In the genomic region with DNA sequence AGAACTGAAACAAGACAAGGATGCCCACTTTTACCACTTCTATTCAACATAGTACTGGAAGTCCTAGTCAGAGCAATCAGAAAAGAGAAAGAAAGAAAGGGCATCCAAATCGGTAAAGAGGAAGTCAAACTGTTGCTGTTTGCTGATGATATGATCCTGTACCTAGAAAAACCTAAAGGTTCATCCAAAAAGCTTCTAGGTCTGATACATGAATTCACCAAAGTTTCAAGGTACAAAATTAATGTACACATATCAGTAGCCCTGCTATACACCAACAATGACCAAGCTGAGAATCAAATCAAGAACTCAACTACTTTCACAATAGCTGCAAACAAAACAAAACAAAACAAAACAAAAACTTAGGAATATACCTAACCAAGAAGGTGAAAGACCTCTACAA, we compare ENCODE assay signal across 8 cellular contexts.
A peak's percentile ranks its signal among the peaks of the same experiment; 100 is the strongest.
DNase-seq lines count a peak whose midpoint lies in the region; ATAC-seq and FAIRE-seq lines count a peak whose summit lies in the region.
"Not testable (repeated sequence)": the region's sequence is repeated elsewhere in the genome, so short reads cannot be mapped to it uniquely, and the experiment has no call there.

No MANE protein-coding gene starts in this region.

- H3K27ac ChIP-seq in CD4-positive, CD25-positive, alpha-beta regulatory T cell (ENCODE audit: insufficient read depth, low read length, poor library complexity, severe bottlenecking) = not testable (repeated sequence)

- not testable (repeated sequence) for H3K27me3 Mint-ChIP-seq in CD4-positive, CD25-positive, alpha-beta regulatory T cell; T-helper 17 cell; activated CD4-positive, alpha-beta memory T cell treated with anti-CD3 and anti-CD28 coated beads for 36 hours; activated naive CD8-positive, alpha-beta T cell; effector memory CD8-positive, alpha-beta T cell; stimulated activated naive CD8-positive, alpha-beta T cell treated with anti-CD3 and anti-CD28 coated beads, Interleukin-15, Interleukin-2, amounts not matched to agents 100 ng/mL and 50 ng/mL, for 24 hours
- peaks cover 19% of the 10 kb centered on the region for H3K27me3 Mint-ChIP-seq in activated T-cell treated with anti-CD3 and anti-CD28 coated beads, Interleukin-2, amount 50 U/mL, for 72 hours (ENCODE audit: low read depth)

- not testable (repeated sequence) for ATAC-seq in CD4-positive, CD25-positive, alpha-beta regulatory T cell (ENCODE audit: low read depth in 2 of 2); T-helper 17 cell; effector memory CD8-positive, alpha-beta T cell (replicated peaks)
- peak; percentile 90 to 91 for ATAC-seq in activated T-cell treated with anti-CD3 and anti-CD28 coated beads, Interleukin-2, amount 50 U/mL, for 72 hours (replicated peaks in 1 of 2)

- H3K27ac Mint-ChIP-seq in CD4-positive, CD25-positive, alpha-beta regulatory T cell = peak overlapping the region; percentile 6 to 52 (median 48)
- peak overlapping the region; percentile 100 for H3K27ac Mint-ChIP-seq in T-helper 17 cell
- peak overlapping the region; percentile 69 for H3K27ac Mint-ChIP-seq in activated CD4-positive, alpha-beta memory T cell treated with anti-CD3 and anti-CD28 coated beads for 36 hours
- H3K27ac Mint-ChIP-seq in activated T-cell treated with anti-CD3 and anti-CD28 coated beads, Interleukin-2, amount 50 U/mL, for 72 hours = peak overlapping the region; percentile 35
- peak overlapping the region; percentile 70 for H3K27ac Mint-ChIP-seq in activated naive CD8-positive, alpha-beta T cell
- H3K27ac Mint-ChIP-seq in effector memory CD8-positive, alpha-beta T cell = peak overlapping the region; percentile 44
- peak overlapping the region; percentile 43 for H3K27ac Mint-ChIP-seq in stimulated activated naive CD8-positive, alpha-beta T cell treated with anti-CD3 and anti-CD28 coated beads, Interleukin-15, Interleukin-2, amounts not matched to agents 100 ng/mL and 50 ng/mL, for 24 hours

- peak in 1 of 3 donors; percentile 28 for DNase-seq in CD4-positive, CD25-positive, alpha-beta regulatory T cell
- DNase-seq in GM18507 (ENCODE audit: extremely low spot score, insufficient read length, low read depth); T-helper 17 cell; activated CD4-positive, alpha-beta memory T cell treated with anti-CD3 and anti-CD28 coated beads for 36 hours; activated T-cell treated with anti-CD3 and anti-CD28 coated beads, Interleukin-2, amount 50 U/mL, for 72 hours; effector memory CD8-positive, alpha-beta T cell: not testable (repeated sequence)

- POLR2A ChIA-PET in activated CD4-positive, alpha-beta memory T cell treated with anti-CD3 and anti-CD28 coated beads for 36 hours (lab: Charles Lee) = interaction anchor here (0.6 to 1.3 kb wide), 7 partner anchors 8 to 217 kb away, joined by 3 to 8 read pairs (median 4); no protein-coding TSS in a partner anchor

- not testable (repeated sequence) for H3K36me3 Mint-ChIP-seq in CD4-positive, CD25-positive, alpha-beta regulatory T cell; T-helper 17 cell (ENCODE audit: low read depth); activated CD4-positive, alpha-beta memory T cell treated with anti-CD3 and anti-CD28 coated beads for 36 hours; activated T-cell treated with anti-CD3 and anti-CD28 coated beads, Interleukin-2, amount 50 U/mL, for 72 hours (ENCODE audit: insufficient read depth in 2 of 2); activated naive CD8-positive, alpha-beta T cell; effector memory CD8-positive, alpha-beta T cell (ENCODE audit: insufficient read depth); stimulated activated naive CD8-positive, alpha-beta T cell treated with anti-CD3 and anti-CD28 coated beads, Interleukin-15, Interleukin-2, amounts not matched to agents 100 ng/mL and 50 ng/mL, for 24 hours (ENCODE audit: low read depth)

- H3K4me3 ChIP-seq in CD4-positive, CD25-positive, alpha-beta regulatory T cell (ENCODE audit: low read depth, low read length) = peak overlapping the region; percentile 46

- peak; percentile 41 for FAIRE-seq in GM18507 (lab: Jason Lieb, UNC)

- not testable (repeated sequence) for H3K9me3 Mint-ChIP-seq in CD4-positive, CD25-positive, alpha-beta regulatory T cell; activated CD4-positive, alpha-beta memory T cell treated with anti-CD3 and anti-CD28 coated beads for 36 hours; activated T-cell treated with anti-CD3 and anti-CD28 coated beads, Interleukin-2, amount 50 U/mL, for 72 hours; activated naive CD8-positive, alpha-beta T cell (ENCODE audit: low read depth); effector memory CD8-positive, alpha-beta T cell; stimulated activated naive CD8-positive, alpha-beta T cell treated with anti-CD3 and anti-CD28 coated beads, Interleukin-15, Interleukin-2, amounts not matched to agents 100 ng/mL and 50 ng/mL, for 24 hours

- CTCF ChIA-PET in activated CD4-positive, alpha-beta memory T cell treated with anti-CD3 and anti-CD28 coated beads for 36 hours (lab: Charles Lee) = interaction anchor here (0.8 to 2.0 kb wide), 6 partner anchors 9 to 287 kb away, joined by 3 to 10 read pairs (median 4); no protein-coding TSS in a partner anchor

- peaks cover 41% of the 10 kb centered on the region for H3K4me1 ChIP-seq in CD4-positive, CD25-positive, alpha-beta regulatory T cell (ENCODE audit: control insufficient read depth, insufficient read depth, low read length, poor library complexity, severe bottlenecking)

- not testable (repeated sequence) for H3K36me3 ChIP-seq in CD4-positive, CD25-positive, alpha-beta regulatory T cell (ENCODE audit: control insufficient read depth, insufficient read depth, low read length)

- H3K9me3 ChIP-seq in CD4-positive, CD25-positive, alpha-beta regulatory T cell (ENCODE audit: control insufficient read depth in 2 of 2, low read length in 2 of 2); T-helper 17 cell (ENCODE audit: control insufficient read depth, low read length, poor library complexity, severe bottlenecking): not testable (repeated sequence)

- intact Hi-C loops in activated CD4-positive, alpha-beta memory T cell treated with anti-CD3 and anti-CD28 coated beads for 36 hours (cut with micrococcal nuclease) = loop anchor here (1.0 to 2.0 kb wide), 2 partner anchors 9 to 38 kb away; no protein-coding TSS in a partner anchor

- peaks cover 22 to 69% (median 38%) of the 10 kb centered on the region in 4 donors for H3K4me1 Mint-ChIP-seq in CD4-positive, CD25-positive, alpha-beta regulatory T cell
- peaks cover 70% of the 10 kb centered on the region for H3K4me1 Mint-ChIP-seq in T-helper 17 cell
- H3K4me1 Mint-ChIP-seq in activated CD4-positive, alpha-beta memory T cell treated with anti-CD3 and anti-CD28 coated beads for 36 hours (ENCODE audit: low read depth) = peaks cover 79% of the 10 kb centered on the region
- H3K4me1 Mint-ChIP-seq in activated T-cell treated with anti-CD3 and anti-CD28 coated beads, Interleukin-2, amount 50 U/mL, for 72 hours (ENCODE audit: low read depth) = peaks cover 59% of the 10 kb centered on the region
- peaks cover 70% of the 10 kb centered on the region for H3K4me1 Mint-ChIP-seq in activated naive CD8-positive, alpha-beta T cell (ENCODE audit: low read depth)
- peaks cover 16 to 37% of the 10 kb centered on the region in 2 donors for H3K4me1 Mint-ChIP-seq in effector memory CD8-positive, alpha-beta T cell (ENCODE audit: low read depth in 2 of 2)
- H3K4me1 Mint-ChIP-seq in stimulated activated naive CD8-positive, alpha-beta T cell treated with anti-CD3 and anti-CD28 coated beads, Interleukin-15, Interleukin-2, amounts not matched to agents 100 ng/mL and 50 ng/mL, for 24 hours (ENCODE audit: low read depth) = peaks cover 63% of the 10 kb centered on the region

- not testable (repeated sequence) for H3K27me3 ChIP-seq in CD4-positive, CD25-positive, alpha-beta regulatory T cell (ENCODE audit: control insufficient read depth, insufficient read depth, low read length)

- H3K4me3 Mint-ChIP-seq in CD4-positive, CD25-positive, alpha-beta regulatory T cell = peak overlapping the region in 2 of 4 donors; percentile 8 to 46
- H3K4me3 Mint-ChIP-seq in T-helper 17 cell = peak overlapping the region; percentile 71
- H3K4me3 Mint-ChIP-seq in activated CD4-positive, alpha-beta memory T cell treated with anti-CD3 and anti-CD28 coated beads for 36 hours = not testable (repeated sequence)
- peak overlapping the region in 1 of 2 donors; percentile 64 for H3K4me3 Mint-ChIP-seq in activated T-cell treated with anti-CD3 and anti-CD28 coated beads, Interleukin-2, amount 50 U/mL, for 72 hours
- peak overlapping the region; percentile 52 for H3K4me3 Mint-ChIP-seq in activated naive CD8-positive, alpha-beta T cell
- peak overlapping the region; percentile 28 to 52 for H3K4me3 Mint-ChIP-seq in effector memory CD8-positive, alpha-beta T cell
- peak overlapping the region; percentile 24 for H3K4me3 Mint-ChIP-seq in stimulated activated naive CD8-positive, alpha-beta T cell treated with anti-CD3 and anti-CD28 coated beads, Interleukin-15, Interleukin-2, amounts not matched to agents 100 ng/mL and 50 ng/mL, for 24 hours

Comparison
In these comparisons a context has a peak if more than half of its experiments do, and no peak if none do; other contexts are left out.
1. H3K27ac Mint-ChIP-seq: peak in every context shown above with its lines; median percentile 100 in T-helper 17 cell; 70 in activated naive CD8-positive, alpha-beta T cell; 69 in activated CD4-positive, alpha-beta memory T cell treated with anti-CD3 and anti-CD28 coated beads for 36 hours; 48 in CD4-positive, CD25-positive, alpha-beta regulatory T cell; 44 in effector memory CD8-positive, alpha-beta T cell; 43 in stimulated activated naive CD8-positive, alpha-beta T cell treated with anti-CD3 and anti-CD28 coated beads, Interleukin-15, Interleukin-2, amounts not matched to agents 100 ng/mL and 50 ng/mL, for 24 hours; 35 in activated T-cell treated with anti-CD3 and anti-CD28 coated beads, Interleukin-2, amount 50 U/mL, for 72 hours.